Comparison of ENCODE assay signal across 8 cellular contexts in genomic region chr7:113159746-113160339, GRCh38. TPM values are rescaled to one million over a fixed set of nuclear protein-coding genes. Genes with fewer than 3 reads are reported as not detected.
A peak's percentile ranks its signal among the peaks of the same experiment; 100 is the strongest.
DNase-seq lines count a peak whose midpoint lies in the region; ATAC-seq and TF ChIP-seq lines count a peak whose summit lies in the region.

No MANE protein-coding gene starts in this region.

- ATAC-seq in GM21786 (IDR thresholded peaks at IDR 0.05; ENCODE audit: unreplicated experiment) = peak; percentile 78

- intact Hi-C loops in thyroid gland (cut with DNase I) = loop anchor here (5.0 kb wide), 1 partner anchor 262 kb away; no protein-coding TSS in a partner anchor

- DNase-seq in SKM-1 treated with dmso at 0.1 percent for 144 hours (lab: John Stamatoyannopoulos, UW; ENCODE audit: unreplicated experiment) (peak; percentile 5), SKM-1 (lab: John Stamatoyannopoulos, UW; ENCODE audit: unreplicated experiment) (no peak), SHP77 (lab: John Stamatoyannopoulos, UW) (peak; percentile 24 to 35), germinal center (ENCODE audit: low spot score) (peak; percentile 16), thyroid gland (peak; percentile 16 to 26), NCI-H226 (no peak)

- no peaks in the 10 kb centered on the region for H3K9me3 ChIP-seq in thyroid gland

- H3K4me1 ChIP-seq in thyroid gland = no peaks in the 10 kb centered on the region

- no peak overlapping the region for H3K4me3 ChIP-seq in thyroid gland (replicated peaks in 1 of 3)

- TF ChIP-seq CTCF in LNCAP (IDR thresholded peaks at IDR 0.05) = peak; percentile 72
- TF ChIP-seq CTCF in thyroid gland (IDR thresholded peaks at IDR 0.05) = peak in 5 of 6 experiments; percentile 21 to 60 (median 56)

- WGBS in thyroid gland, 2 donors = 48 to 52% methylated on average over 5 of the region's 5 CpGs

- H3K36me3 ChIP-seq in thyroid gland = no peaks in the 10 kb centered on the region

- no peaks in the 10 kb centered on the region for H3K27me3 ChIP-seq in thyroid gland

- no peak for TF ChIP-seq POLR2A in thyroid gland (IDR thresholded peaks at IDR 0.05)

- no peak overlapping the region for H3K27ac ChIP-seq in thyroid gland

RNA-seq across cellular contexts. Expression of gene SMIM30, which starts 41.5 kb away (rescaled TPM):
- total RNA-seq in thyroid gland = 10 to 100 TPM; 56.3 to 80.9 (median 70.5) TPM

Comparison
In these comparisons a context has a peak if more than half of its experiments do, and no peak if none do; other contexts are left out.
1. DNase-seq: peak in SKM-1 treated with dmso at 0.1 percent for 144 hours (single experiment), SHP77 (2 of 2), germinal center (single experiment) and thyroid gland (2 of 2); none in SKM-1 (single experiment) and NCI-H226 (single experiment).